19 cellular contexts compared by ENCODE assay signal in genomic region chr14:101457936-101458535, GRCh38.
A peak's percentile ranks its signal among the peaks of the same experiment; 100 is the strongest.
DNase-seq lines count a peak whose midpoint lies in the region; ATAC-seq and TF ChIP-seq lines count a peak whose summit lies in the region.
"Had no signal": no experiment of that assay in that cellular context is flagged by ENCODE, and none has a peak within 500 bp of the region (broad histone marks: within the 10 kb centered on the region; RNA-seq: fewer than 3 reads in every experiment).

No MANE protein-coding gene starts in this region.

- H3K27me3 ChIP-seq in GM23338 (ENCODE audit: insufficient read depth) (peaks cover 78% of the 10 kb centered on the region), body of pancreas (peaks cover 17 to 25% of the 10 kb centered on the region in 2 donors), smooth muscle cell (ENCODE audit: low read depth) (peaks cover 49% of the 10 kb centered on the region), esophagus squamous epithelium (peaks cover 11 to 93% (median 19%) of the 10 kb centered on the region in 4 donors), foreskin keratinocyte (peaks cover 62% of the 10 kb centered on the region)

- no peak overlapping the region for H3K4me3 Mint-ChIP-seq in GM23338
- H3K4me3 Mint-ChIP-seq in natural killer cell treated with Interleukin-12 subunit alpha and Interleukin-12 subunit beta and Interleukin-15 and Interleukin-18, amount 100 ng/mL, for 72 hours = no peak overlapping the region
- H3K4me3 Mint-ChIP-seq: CD14-positive monocyte had no signal

- H3K9me2 ChIP-seq in GM23338 (ENCODE audit: insufficient read depth) = no peaks in the 10 kb centered on the region

- H3F3A ChIP-seq in GM23338 (replicated peaks; ENCODE audit: low read depth) (no peaks in the 10 kb centered on the region), smooth muscle cell (ENCODE audit: low read depth) (peaks cover 5% of the 10 kb centered on the region)

- TF ChIP-seq POLR2A in body of pancreas (IDR thresholded peaks at IDR 0.05) (no peak), esophagus squamous epithelium (IDR thresholded peaks at IDR 0.05) (no peak)

- H3K79me2 ChIP-seq in GM23338 (replicated peaks; ENCODE audit: insufficient read depth) (no peaks in the 10 kb centered on the region), smooth muscle cell (ENCODE audit: low read depth) (no peaks in the 10 kb centered on the region)

- no peaks in the 10 kb centered on the region for H3K36me3 Mint-ChIP-seq in GM23338 (ENCODE audit: low read depth)
- no peaks in the 10 kb centered on the region for H3K36me3 Mint-ChIP-seq in natural killer cell treated with Interleukin-12 subunit alpha and Interleukin-12 subunit beta and Interleukin-15 and Interleukin-18, amount 100 ng/mL, for 72 hours

- WGBS in body of pancreas, 2 donors = 8 to 24% methylated on average over 23 to 42 of the region's 50 CpGs
- WGBS in smooth muscle cell (ENCODE audit: low lambda C conversion rate) = 22% methylated on average over 33 of the region's 50 CpGs
- no CpG with 5 or more reads among the region's 50 CpGs for whole genome bisulfite sequencing in esophagus squamous epithelium, 2 donors

- H3K4me1 Mint-ChIP-seq in GM23338 = peaks cover 14% of the 10 kb centered on the region
- H3K4me1 Mint-ChIP-seq in natural killer cell treated with Interleukin-12 subunit alpha and Interleukin-12 subunit beta and Interleukin-15 and Interleukin-18, amount 100 ng/mL, for 72 hours (ENCODE audit: low read depth in 2 of 2) = peaks cover 0 to 3% of the 10 kb centered on the region in 2 donors

- H3K4me1 ChIP-seq in GM23338 (ENCODE audit: insufficient read depth) (peaks cover 9% of the 10 kb centered on the region), body of pancreas (peaks cover 18% of the 10 kb centered on the region), smooth muscle cell (ENCODE audit: low read depth) (peaks cover 32% of the 10 kb centered on the region), esophagus squamous epithelium (peaks cover 8 to 23% (median 11%) of the 10 kb centered on the region in 3 donors), foreskin keratinocyte (no peaks in the 10 kb centered on the region)

- DNase-seq in GM23338 (ENCODE audit: low spot score) (peak; percentile 54), body of pancreas (no peak), iPS-NIHi11 (ENCODE audit: low spot score) (peak; percentile 36), smooth muscle cell (lab: John Stamatoyannopoulos, UW; ENCODE audit: unreplicated experiment) (no peak), esophagus squamous epithelium (lab: John Stamatoyannopoulos, UW) (no peak), foreskin keratinocyte (no peak)
- DNase-seq in natural killer cell treated with Interleukin-12 subunit alpha and Interleukin-12 subunit beta and Interleukin-15 and Interleukin-18, amount 100 ng/mL, for 72 hours (ENCODE audit: low spot score) = no peak
- DNase-seq in activated CD4-positive, alpha-beta T cell treated with anti-CD3 and anti-CD28 coated beads, Interleukin-2, amount 50 U/mL, for 1 hour = no peak
- DNase-seq: COR-L47, GOT3, Karpas-422, MM.1S, NCI-H1105, NCI-H187 treated with DMSO at 0.1 percent for 48 hours, NCI-H446 treated with DMSO at 0.1 percent for 48 hours, NCI-H748 treated with DMSO at 0.1 percent for 48 hours had no signal

- H3K9me3 ChIP-seq in body of pancreas (no peaks in the 10 kb centered on the region), smooth muscle cell (replicated peaks; ENCODE audit: low read depth) (no peaks in the 10 kb centered on the region), esophagus squamous epithelium (no peaks in the 10 kb centered on the region)
- H3K9me3 ChIP-seq: A549 had no signal

- peak; percentile 36 for ATAC-seq in GM23338
- peak; percentile 27 for ATAC-seq in body of pancreas
- no peak for ATAC-seq in foreskin keratinocyte
- no peak for ATAC-seq in natural killer cell treated with Interleukin-12 subunit alpha and Interleukin-12 subunit beta and Interleukin-15 and Interleukin-18, amount 100 ng/mL, for 72 hours
- ATAC-seq: A549, Right ventricle myocardium inferior had no signal

- peak overlapping the region; percentile 79 for H3K4me2 ChIP-seq in GM23338
- H3K4me2 ChIP-seq in smooth muscle cell = peak overlapping the region; percentile 88
- H3K4me2 ChIP-seq: A549 had no signal

- H3K4me3 ChIP-seq in GM23338 (peak overlapping the region; percentile 56), body of pancreas (no peak overlapping the region), smooth muscle cell (peak overlapping the region; percentile 53), esophagus squamous epithelium (peak overlapping the region in 2 of 4 donors; percentile 32 to 47)
- H3K4me3 ChIP-seq: A549 had no signal

- H3K27ac ChIP-seq in GM23338 (ENCODE audit: low read depth) = no peak overlapping the region
- H3K27ac ChIP-seq in body of pancreas = no peak overlapping the region
- no peak overlapping the region for H3K27ac ChIP-seq in smooth muscle cell (ENCODE audit: low read depth)
- no peak overlapping the region for H3K27ac ChIP-seq in esophagus squamous epithelium
- H3K27ac ChIP-seq in foreskin keratinocyte = no peak overlapping the region

- H3K27me3 Mint-ChIP-seq in GM23338 (ENCODE audit: insufficient read depth, low read depth, poor library complexity) = peaks cover 57% of the 10 kb centered on the region
- peaks cover 30 to 56% of the 10 kb centered on the region in 2 donors for H3K27me3 Mint-ChIP-seq in natural killer cell treated with Interleukin-12 subunit alpha and Interleukin-12 subunit beta and Interleukin-15 and Interleukin-18, amount 100 ng/mL, for 72 hours

- no peaks in the 10 kb centered on the region for H3K9me3 Mint-ChIP-seq in GM23338
- no peaks in the 10 kb centered on the region for H3K9me3 Mint-ChIP-seq in natural killer cell treated with Interleukin-12 subunit alpha and Interleukin-12 subunit beta and Interleukin-15 and Interleukin-18, amount 100 ng/mL, for 72 hours

- H3K36me3 ChIP-seq in GM23338 (ENCODE audit: insufficient read depth) (no peaks in the 10 kb centered on the region), body of pancreas (replicated peaks in 1 of 2; ENCODE audit: insufficient read depth in 1 of 2, low read depth in 2 of 2) (no peaks in the 10 kb centered on the region), smooth muscle cell (ENCODE audit: low read depth) (no peaks in the 10 kb centered on the region), esophagus squamous epithelium (no peaks in the 10 kb centered on the region)

- TF ChIP-seq CTCF in GM23338 (conservative IDR thresholded peaks at IDR 0.05; ENCODE audit: low read depth in 2 of 2) = no peak
- no peak for TF ChIP-seq CTCF in body of pancreas (IDR thresholded peaks at IDR 0.05)
- TF ChIP-seq CTCF in smooth muscle cell (IDR thresholded peaks at IDR 0.05; ENCODE audit: borderline replicate concordance, insufficient read depth, poor library complexity, severe bottlenecking) = no peak
- TF ChIP-seq CTCF in esophagus squamous epithelium (IDR thresholded peaks at IDR 0.05) = no peak
- TF ChIP-seq CTCF in foreskin keratinocyte (conservative IDR thresholded peaks at IDR 0.05) = no peak

- H3K27ac Mint-ChIP-seq in GM23338 = no peak overlapping the region
- no peak overlapping the region for H3K27ac Mint-ChIP-seq in natural killer cell treated with Interleukin-12 subunit alpha and Interleukin-12 subunit beta and Interleukin-15 and Interleukin-18, amount 100 ng/mL, for 72 hours
- H3K27ac Mint-ChIP-seq: CD14-positive monocyte had no signal

- no peak overlapping the region for H3K9ac ChIP-seq in smooth muscle cell (ENCODE audit: low read depth)

- intact Hi-C loops in body of pancreas (cut with DNase I) = no loop called here
- intact Hi-C loops in esophagus squamous epithelium (cut with DNase I) = no loop called here

- H2AFZ ChIP-seq in GM23338 (0 out of 2 replicates have a peak overlapping the region, but pooled peaks have one; percentile 43), smooth muscle cell (ENCODE audit: low read depth) (no peak overlapping the region)

- H4K20me1 ChIP-seq in GM23338 (replicated peaks; ENCODE audit: insufficient read depth) = no peaks in the 10 kb centered on the region
- no peaks in the 10 kb centered on the region for H4K20me1 ChIP-seq in smooth muscle cell (ENCODE audit: low read depth)

TF ChIP-seq in GM23338, 12 proteins besides CTCF, POLR2A, EP300 and RAD21:
- TF ChIP-seq ZNF331 (CRISPR knock-in tag; IDR thresholded peaks at IDR 0.05; ENCODE audit: low read depth) (no peak), ZNF114 (CRISPR knock-in tag; IDR thresholded peaks at IDR 0.05) (no peak), EZH2 (IDR thresholded peaks at IDR 0.05; ENCODE audit: low read depth, unreplicated experiment) (peak; percentile 67)

Comparison
In these comparisons a context has a peak if more than half of its experiments do, and no peak if none do; other contexts are left out.
1. ATAC-seq: peak in GM23338 (single experiment) and body of pancreas (single experiment); none in foreskin keratinocyte (single experiment) and natural killer cell treated with Interleukin-12 subunit alpha and Interleukin-12 subunit beta and Interleukin-15 and Interleukin-18, amount 100 ng/mL, for 72 hours (0 of 2).
2. DNase-seq: peak in GM23338 (single experiment) and iPS-NIHi11 (single experiment); none in body of pancreas (0 of 4), smooth muscle cell (single experiment), esophagus squamous epithelium (single experiment), foreskin keratinocyte (0 of 2), natural killer cell treated with Interleukin-12 subunit alpha and Interleukin-12 subunit beta and Interleukin-15 and Interleukin-18, amount 100 ng/mL, for 72 hours (single experiment) and activated CD4-positive, alpha-beta T cell treated with anti-CD3 and anti-CD28 coated beads, Interleukin-2, amount 50 U/mL, for 1 hour (single experiment).
3. H3K4me3 ChIP-seq: peak in GM23338 (single experiment) and smooth muscle cell (single experiment); none in body of pancreas (0 of 2).